ENCODE assay signal across 11 cellular contexts in genomic region chr7:149727053-149727452, GRCh38. TPM values are rescaled to one million over a fixed set of nuclear protein-coding genes. Genes with fewer than 3 reads are reported as not detected.
"Had no signal": no experiment of that assay in that cellular context is flagged by ENCODE, and none has a peak within 500 bp of the region (broad histone marks: within the 10 kb centered on the region; RNA-seq: fewer than 3 reads in every experiment).

No MANE protein-coding gene starts in this region.

- DNase-seq: activated CD4-positive, alpha-beta T cell treated with anti-CD3 and anti-CD28 coated beads, Interleukin-2, amount 10 ng/mL, durations not matched to agents 24 days and 14 days; amygdala; cerebellar nuclear complex; endodermal cell; glutamatergic neuron; stimulated activated naive CD4-positive, alpha-beta T cell treated with Interleukin-2 at 50 U/mL for 16 hours had no signal

- H3K9ac ChIP-seq: parathyroid adenoma had no signal

- H2AFZ ChIP-seq: parathyroid adenoma had no signal

- ATAC-seq: activated naive CD4-positive, alpha-beta T cell treated with anti-CD3 and anti-CD28 coated beads, Interleukin-2, amount 50 U/mL, for 72 hours; SK-N-SH treated with all-trans-retinoic acid at 6 μM for 48 hours; WTC11 had no signal

- H3K79me2 ChIP-seq: parathyroid adenoma had no signal

- H3K27ac ChIP-seq: parathyroid adenoma had no signal

- H3K4me1 ChIP-seq: parathyroid adenoma had no signal

RNA-seq across cellular contexts. Expression of gene ZNF467, which starts 46.3 kb away (rescaled TPM):
- total RNA-seq: T-helper 1 cell treated with Interleukin-12 subunit alpha and Interleukin-12 subunit beta and Interleukin-4 antibody, amounts not matched to agents 30 ng/mL and 1 ng/mL, for 36 hours had no signal
